ENCODE assay signal across 15 cellular contexts in genomic region chr10:94111367-94111766, GRCh38.
"Had no signal": no experiment of that assay in that cellular context is flagged by ENCODE, and none has a peak within 500 bp of the region (broad histone marks: within the 10 kb centered on the region; RNA-seq: fewer than 3 reads in every experiment).

No MANE protein-coding gene starts in this region.

- H3K79me2 ChIP-seq: hepatocyte had no signal

- H3K27ac ChIP-seq: hepatocyte, lower lobe of right lung, ovary, psoas muscle had no signal

- H3K9me3 ChIP-seq: lower lobe of right lung, ovary, psoas muscle, upper lobe of left lung had no signal

- ATAC-seq: psoas muscle; stimulated activated naive CD8-positive, alpha-beta T cell treated with anti-CD3 and anti-CD28 coated beads, Interleukin-15, amount 100 ng/mL, for 72 hours had no signal

- FAIRE-seq: islet of Langerhans, small intestine had no signal

- H3K4me1 ChIP-seq: lower lobe of right lung, psoas muscle, upper lobe of left lung had no signal

- H3K36me3 ChIP-seq: lower lobe of right lung, ovary, upper lobe of left lung had no signal

- DNase-seq: activated CD4-positive, alpha-beta T cell treated with anti-CD3 and anti-CD28 coated beads, Interleukin-2, amount 50 U/mL, for 1 hour; activated CD4-positive, CD25-positive, alpha-beta regulatory T cell treated with anti-CD3 and anti-CD28 coated beads, Interleukin-2, amount 50 U/mL, for 72 hours; activated gamma-delta T cell; dermis blood vessel endothelial cell; effector memory CD4-positive, alpha-beta T cell; lower lobe of right lung; midbrain; ovary; psoas muscle; small intestine; stimulated activated CD4-positive, alpha-beta T cell treated with anti-CD3 and anti-CD28 coated beads, Interleukin-4, amount 100 ng/mL, for 1 hour; stimulated activated naive CD8-positive, alpha-beta T cell treated with anti-CD3 and anti-CD28 coated beads, Interleukin-15, amount 100 ng/mL, for 72 hours; upper lobe of left lung had no signal

- H3K4me3 ChIP-seq: hepatocyte, lower lobe of right lung, ovary, psoas muscle, upper lobe of left lung had no signal

- H3K27me3 ChIP-seq: hepatocyte, ovary, upper lobe of left lung had no signal

- H2AFZ ChIP-seq: hepatocyte had no signal

- H3K4me2 ChIP-seq: hepatocyte had no signal
